23 cellular contexts compared by ENCODE assay signal in the genomic region with DNA sequence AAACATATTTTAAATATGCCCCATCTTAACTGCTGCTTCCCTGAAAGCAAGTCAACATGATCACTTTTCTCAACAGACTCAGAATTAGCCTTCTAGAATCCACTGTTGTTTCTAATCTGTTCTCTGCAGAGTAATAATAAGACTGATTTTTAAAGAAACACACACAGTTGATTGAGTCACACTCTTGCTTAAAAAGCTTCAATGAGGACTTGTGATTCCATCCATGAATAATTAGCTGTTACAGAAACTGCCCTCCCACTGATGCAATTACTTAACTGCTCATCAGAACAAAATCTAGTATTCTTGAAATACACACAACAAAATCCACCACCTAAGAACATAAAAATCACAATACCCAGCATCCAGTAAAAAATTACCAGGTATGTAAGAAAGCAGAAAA.
A peak's percentile ranks its signal among the peaks of the same experiment; 100 is the strongest.
DNase-seq lines count a peak whose midpoint lies in the region; TF ChIP-seq lines count a peak whose summit lies in the region.
"Had no signal": no experiment of that assay in that cellular context is flagged by ENCODE, and none has a peak within 500 bp of the region (broad histone marks: within the 10 kb centered on the region; RNA-seq: fewer than 3 reads in every experiment).

No MANE protein-coding gene starts in this region.

- no peak overlapping the region for H3K27ac Mint-ChIP-seq in activated naive CD8-positive, alpha-beta T cell treated with anti-CD3 and anti-CD28 coated beads for 36 hours
- H3K27ac Mint-ChIP-seq: activated naive CD4-positive, alpha-beta T cell treated with anti-CD3 and anti-CD28 coated beads, Interleukin-2, amount 10 ng/mL, durations not matched to agents 7 days and 5 days; effector memory CD8-positive, alpha-beta T cell; GM23338; T-cell had no signal

- H3K4me1 Mint-ChIP-seq in activated naive CD8-positive, alpha-beta T cell treated with anti-CD3 and anti-CD28 coated beads for 36 hours: no peaks in the 10 kb centered on the region
- H3K4me1 Mint-ChIP-seq: activated naive CD4-positive, alpha-beta T cell treated with anti-CD3 and anti-CD28 coated beads, Interleukin-2, amount 10 ng/mL, durations not matched to agents 7 days and 5 days; GM23338; T-cell had no signal

- H3K9me3 Mint-ChIP-seq in activated naive CD8-positive, alpha-beta T cell treated with anti-CD3 and anti-CD28 coated beads for 36 hours: peaks cover 11% of the 10 kb centered on the region

- no peak for TF ChIP-seq CTCF in AG10803 (conservative IDR thresholded peaks at IDR 0.05; ENCODE audit: low read length)

- no peaks in the 10 kb centered on the region for H3K36me3 Mint-ChIP-seq in activated naive CD8-positive, alpha-beta T cell treated with anti-CD3 and anti-CD28 coated beads for 36 hours
- H3K36me3 Mint-ChIP-seq: activated naive CD4-positive, alpha-beta T cell treated with anti-CD3 and anti-CD28 coated beads, Interleukin-2, amount 10 ng/mL, durations not matched to agents 7 days and 5 days; T-cell had no signal

- DNase-seq in AG10803 (ENCODE audit: low read depth): peak; percentile 68
- peak; percentile 55 for DNase-seq in RPMI7951 (ENCODE audit: low read depth)
- peak; percentile 33 for DNase-seq in fibroblast of gingiva (ENCODE audit: low read depth)
- DNase-seq in renal cortical epithelial cell (ENCODE audit: low read depth): peak; percentile 36
- no peak for DNase-seq in activated naive CD8-positive, alpha-beta T cell treated with anti-CD3 and anti-CD28 coated beads for 36 hours
- no peak for DNase-seq in inferior parietal cortex (ENCODE audit: extremely low spot score)
- DNase-seq in dermis blood vessel endothelial cell: no peak
- no peak for DNase-seq in NCI-H82 treated with DMSO at 0.1 percent for 48 hours (lab: John Stamatoyannopoulos, UW; ENCODE audit: unreplicated experiment)
- DNase-seq: activated CD4-positive, alpha-beta T cell treated with anti-CD3 and anti-CD28 coated beads for 1 hour; activated naive CD4-positive, alpha-beta T cell treated with anti-CD3 and anti-CD28 coated beads, Interleukin-2, amount 10 ng/mL, durations not matched to agents 7 days and 5 days; activated T-cell treated with anti-CD3 and anti-CD28 coated beads, Interleukin-2, amount 50 U/mL, for 4 hours; aorta; Caco-2; DND-41; effector memory CD8-positive, alpha-beta T cell; NCI-H1694 treated with DMSO at 0.1 percent for 48 hours; NCI-H2227 treated with DMSO at 0.1 percent for 48 hours; NCI-H774; stimulated activated CD4-positive, alpha-beta T cell treated with anti-CD3 and anti-CD28 coated beads, Interleukin-4, amount 100 ng/mL, for 24 hours; stimulated activated naive CD4-positive, alpha-beta T cell treated with Interleukin-2 at 50 U/mL for 16 hours; T-cell had no signal

- no peak overlapping the region for H3K4me3 Mint-ChIP-seq in activated naive CD8-positive, alpha-beta T cell treated with anti-CD3 and anti-CD28 coated beads for 36 hours
- H3K4me3 Mint-ChIP-seq: activated naive CD4-positive, alpha-beta T cell treated with anti-CD3 and anti-CD28 coated beads, Interleukin-2, amount 10 ng/mL, durations not matched to agents 7 days and 5 days; activated T-cell treated with anti-CD3 and anti-CD28 coated beads, Interleukin-2, amount 50 U/mL, for 4 hours; effector memory CD8-positive, alpha-beta T cell; GM23338; T-cell had no signal

- peaks cover 24% of the 10 kb centered on the region for H3K27me3 Mint-ChIP-seq in activated naive CD8-positive, alpha-beta T cell treated with anti-CD3 and anti-CD28 coated beads for 36 hours

- H3K4me3 ChIP-seq in AG10803 (ENCODE audit: low read length): no peak overlapping the region
- H3K4me3 ChIP-seq: BLaER1 treated with 17β-estradiol and CSF1 and Interleukin-3, amounts not matched to agents 10 nM and 100 nM; GM23338 had no signal

Comparison
In these comparisons a context has a peak if more than half of its experiments do, and no peak if none do; other contexts are left out.
1. DNase-seq: peak in AG10803 (single experiment), RPMI7951 (single experiment), fibroblast of gingiva (single experiment) and renal cortical epithelial cell (single experiment); none in activated naive CD8-positive, alpha-beta T cell treated with anti-CD3 and anti-CD28 coated beads for 36 hours (single experiment), inferior parietal cortex (single experiment), dermis blood vessel endothelial cell (single experiment) and NCI-H82 treated with DMSO at 0.1 percent for 48 hours (single experiment).